ENCODE assay signal across 2 cellular contexts in the genomic region with DNA sequence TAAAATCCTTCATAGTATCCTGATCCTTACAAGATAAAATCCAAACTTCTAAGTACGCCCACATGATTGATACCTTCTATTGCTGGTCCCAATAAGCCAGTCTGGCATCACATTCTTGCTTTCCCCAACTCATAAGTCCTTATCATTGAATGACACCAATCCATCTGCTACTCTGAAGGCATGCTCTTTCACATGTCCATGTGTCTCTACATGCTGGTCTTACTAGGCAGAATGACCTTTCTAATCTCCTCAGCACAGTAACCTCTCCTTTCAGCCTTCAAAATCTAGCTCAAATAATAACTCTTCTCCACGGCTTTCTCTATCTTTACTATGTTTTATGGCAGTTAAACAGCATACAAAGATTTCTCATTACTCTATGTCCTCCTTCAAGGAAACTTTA.
TF ChIP-seq lines count a peak whose summit lies in the region.

No MANE protein-coding gene starts in this region.

TF ChIP-seq in GM12891, 5 proteins besides CTCF, POLR2A, EP300 and RAD21:
- TF ChIP-seq POU2F2 (IDR thresholded peaks at IDR 0.05; ENCODE audit: low read depth, low read length) (no peak), POLR2AphosphoS5 (IDR thresholded peaks at IDR 0.05; ENCODE audit: low read depth, low read length) (no peak), PAX5 (IDR thresholded peaks at IDR 0.05; ENCODE audit: insufficient read depth, low read length, severe bottlenecking) (no peak), SPI1 (IDR thresholded peaks at IDR 0.05; ENCODE audit: low read depth, low read length) (no peak), TAF1 (IDR thresholded peaks at IDR 0.05; ENCODE audit: low read depth, low read length) (no peak)

TF ChIP-seq in IMR-90, 13 proteins besides CTCF, POLR2A, EP300 and RAD21:
- TF ChIP-seq RCOR1 (IDR thresholded peaks at IDR 0.05; ENCODE audit: insufficient replicate concordance, low read length) (no peak), FOS (IDR thresholded peaks at IDR 0.05; ENCODE audit: low read depth, low read length) (no peak)
